In the genomic region with DNA sequence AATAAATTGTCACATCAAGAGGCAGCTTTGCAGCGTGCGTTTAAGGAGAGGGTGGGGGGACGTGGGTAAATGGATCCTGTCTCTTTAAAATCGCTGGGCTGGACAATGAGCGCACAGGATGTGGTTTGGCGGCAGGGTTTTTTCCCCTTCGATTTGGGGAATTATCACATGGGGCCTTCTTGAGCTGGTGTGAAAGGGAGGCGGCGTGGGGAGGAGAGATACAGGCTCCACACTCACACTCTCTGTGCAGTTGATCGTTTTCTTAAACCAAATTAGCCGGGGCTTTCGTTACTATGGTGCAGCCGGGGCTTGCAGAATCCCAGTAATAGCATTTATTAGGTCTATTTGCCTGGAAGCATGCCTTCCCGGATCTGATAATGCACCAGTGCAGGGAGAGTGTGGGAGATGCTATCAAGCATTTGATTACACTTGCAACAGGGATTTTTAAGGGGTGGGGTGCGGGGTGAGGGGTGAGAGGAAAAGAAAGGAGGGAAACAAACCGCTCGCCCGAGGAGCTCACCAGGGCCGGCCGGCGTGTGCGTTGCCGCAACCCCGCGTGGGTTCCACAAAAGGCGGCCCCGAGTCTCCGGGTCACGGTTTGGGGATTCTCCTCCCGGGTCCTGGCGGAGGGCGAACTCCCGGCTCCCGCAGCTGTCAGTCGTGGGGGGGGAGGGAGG, we compare ENCODE assay signal across 8 cellular contexts. TPM values are rescaled to one million over a fixed set of nuclear protein-coding genes. Genes with fewer than 3 reads are reported as not detected.
DNase-seq lines count a peak whose midpoint lies in the region; ATAC-seq and TF ChIP-seq lines count a peak whose summit lies in the region.

No MANE protein-coding gene starts in this region.

- H3K36me3 ChIP-seq in osteoblast (ENCODE audit: insufficient read depth, low read length) (no peaks in the 10 kb centered on the region), thymus (ENCODE audit: control insufficient read depth, insufficient read depth) (peaks cover 4% of the 10 kb centered on the region)

- H4K20me1 ChIP-seq in osteoblast (ENCODE audit: insufficient read depth, low read length): peaks cover 23% of the 10 kb centered on the region

- peak; percentile 41 for ATAC-seq in GM19455 (IDR thresholded peaks at IDR 0.05; ENCODE audit: unreplicated experiment)

- peaks cover 35% of the 10 kb centered on the region for H3K4me1 ChIP-seq in osteoblast (ENCODE audit: insufficient read depth, low read length)
- peaks cover 13% of the 10 kb centered on the region for H3K4me1 ChIP-seq in thymus (ENCODE audit: control insufficient read depth, insufficient read depth, low read length)

- TF ChIP-seq CTCF in osteoblast (IDR thresholded peaks at IDR 0.05; ENCODE audit: extremely low read depth, low read depth, low read length): no peak

- H3K4me2 ChIP-seq in osteoblast (ENCODE audit: insufficient read depth, low read length): peak overlapping the region; percentile 100

- no peak overlapping the region for H2AFZ ChIP-seq in osteoblast (ENCODE audit: low read length)

- no peaks in the 10 kb centered on the region for H3K9me3 ChIP-seq in osteoblast (ENCODE audit: low read depth, low read length)
- H3K9me3 ChIP-seq in thymus (ENCODE audit: control insufficient read depth): no peaks in the 10 kb centered on the region

- H3K27me3 ChIP-seq in osteoblast (ENCODE audit: insufficient read depth, low read length) (no peaks in the 10 kb centered on the region), thymus (ENCODE audit: control insufficient read depth, insufficient read depth) (no peaks in the 10 kb centered on the region)

- H3K4me3 ChIP-seq in osteoblast (ENCODE audit: insufficient read depth, low read length) (peak overlapping the region; percentile 90), thymus (ENCODE audit: low read length) (peak overlapping the region; percentile 97)

- WGBS in thymus: under 1% methylated on average over 35 of the region's 35 CpGs

- peak; percentile 60 for DNase-seq in COLO829 (ENCODE audit: low spot score)
- DNase-seq in HS-5 (ENCODE audit: low read depth): peak; percentile 48
- peak; percentile 41 for DNase-seq in SHP77 treated with DMSO at 0.1 percent for 48 hours (lab: John Stamatoyannopoulos, UW)
- peak; percentile 80 for DNase-seq in activated naive CD4-positive, alpha-beta T cell treated with Interleukin-2 at 50 U/mL for 16 hours
- peak; percentile 75 for DNase-seq in germinal center (ENCODE audit: low spot score)
- DNase-seq in osteoblast (ENCODE audit: insufficient read length, low spot score, missing footprints): peak; percentile 100

- H3K27ac ChIP-seq in osteoblast (ENCODE audit: low read depth, low read length) (peak overlapping the region; percentile 83), thymus (ENCODE audit: low read depth) (peak overlapping the region; percentile 97)

- peaks cover 37% of the 10 kb centered on the region for H3K79me2 ChIP-seq in osteoblast (ENCODE audit: insufficient read depth, low read length)

RNA-seq across cellular contexts. Expression of gene GSE1, which starts 58.9 kb away (rescaled TPM):
- total RNA-seq in osteoblast: 49.6 and 55.7 TPM in 2 replicates
- polyA plus RNA-seq in thymus: 29.9 TPM

Comparison
In these comparisons a context has a peak if more than half of its experiments do, and no peak if none do; other contexts are left out.
1. Peak in every context shown above with its lines: DNase-seq, ATAC-seq, H3K4me3 ChIP-seq and H3K27ac ChIP-seq.
2. DNase-seq: peak in every context shown above with its lines; median percentile 100 in osteoblast; 80 in activated naive CD4-positive, alpha-beta T cell treated with Interleukin-2 at 50 U/mL for 16 hours; 75 in germinal center; 60 in COLO829; 48 in HS-5; 41 in SHP77 treated with DMSO at 0.1 percent for 48 hours.